23 cellular contexts compared by ENCODE assay signal in genomic region chr3:4723921-4724698, GRCh38.
DNase-seq lines count a peak whose midpoint lies in the region; ATAC-seq and TF ChIP-seq lines count a peak whose summit lies in the region.
"Had no signal": no experiment of that assay in that cellular context is flagged by ENCODE, and none has a peak within 500 bp of the region (broad histone marks: within the 10 kb centered on the region; RNA-seq: fewer than 3 reads in every experiment).

No MANE protein-coding gene starts in this region.

- peaks cover 24% of the 10 kb centered on the region for H3K36me3 Mint-ChIP-seq in activated CD4-positive, alpha-beta T cell treated with anti-CD3 and anti-CD28 coated beads, Interleukin-2, amount 10 ng/mL, durations not matched to agents 7 days and 5 days (ENCODE audit: low read depth)
- H3K36me3 Mint-ChIP-seq in T-helper 17 cell (ENCODE audit: low read depth) = peaks cover 11% of the 10 kb centered on the region

- H3K27ac ChIP-seq in dorsolateral prefrontal cortex = peak overlapping the region in 53 of 59 donors; percentile 5 to 88 (median 72)
- H3K27ac ChIP-seq in osteoblast (ENCODE audit: low read depth, low read length) = peak overlapping the region; percentile 91
- no peak overlapping the region for H3K27ac ChIP-seq in mammary epithelial cell (ENCODE audit: insufficient read depth, low read depth, low read length)
- H3K27ac ChIP-seq: prostate gland had no signal

- BruUV-seq in mammary epithelial cell (replicated peaks; lab: Mats Ljungman, UMichigan) = no TSS peak

- WGBS in mammary epithelial cell (ENCODE audit: low coverage, missing lambda C conversion rate) = 80% methylated on average over 11 of the region's 11 CpGs

- H3K4me3 ChIP-seq in dorsolateral prefrontal cortex (no peak overlapping the region), osteoblast (ENCODE audit: insufficient read depth, low read length) (no peak overlapping the region), mammary epithelial cell (replicated peaks in 1 of 3; ENCODE audit: insufficient read depth in 1 of 3, low read depth in 2 of 3, low read length in 3 of 3) (no peak overlapping the region)
- H3K4me3 ChIP-seq: prostate gland, skin epidermis had no signal

- no peaks in the 10 kb centered on the region for H3K9me3 Mint-ChIP-seq in activated CD4-positive, alpha-beta T cell treated with anti-CD3 and anti-CD28 coated beads, Interleukin-2, amount 10 ng/mL, durations not matched to agents 7 days and 5 days
- H3K9me3 Mint-ChIP-seq: nephron had no signal

- ATAC-seq in T-helper 17 cell = no peak
- ATAC-seq in HG03139 (IDR thresholded peaks at IDR 0.05; ENCODE audit: unreplicated experiment) = no peak
- ATAC-seq: PC-3 had no signal

- peaks cover 60% of the 10 kb centered on the region for H3K4me1 Mint-ChIP-seq in activated CD4-positive, alpha-beta T cell treated with anti-CD3 and anti-CD28 coated beads, Interleukin-2, amount 10 ng/mL, durations not matched to agents 7 days and 5 days
- H3K4me1 Mint-ChIP-seq in T-helper 17 cell = peaks cover 25% of the 10 kb centered on the region

- peak overlapping the region; percentile 49 for H3K4me2 ChIP-seq in osteoblast (ENCODE audit: insufficient read depth, low read length)
- no peak overlapping the region for H3K4me2 ChIP-seq in mammary epithelial cell (ENCODE audit: insufficient read depth, low read depth, low read length)

- no peaks in the 10 kb centered on the region for H3K79me2 ChIP-seq in osteoblast (ENCODE audit: insufficient read depth, low read length)
- no peaks in the 10 kb centered on the region for H3K79me2 ChIP-seq in mammary epithelial cell (ENCODE audit: insufficient read depth, low read length)

- intact Hi-C loops in dorsolateral prefrontal cortex (cut with DNase I) = loop anchor here in 1 of 2 donors (5.0 kb wide), 1 partner anchor 303 kb away; no protein-coding TSS in a partner anchor
- intact Hi-C loops in mammary epithelial cell (cut with micrococcal nuclease) = no loop called here

- no peaks in the 10 kb centered on the region for H3K27me3 ChIP-seq in dorsolateral prefrontal cortex
- no peaks in the 10 kb centered on the region for H3K27me3 ChIP-seq in osteoblast (ENCODE audit: insufficient read depth, low read length)
- no peaks in the 10 kb centered on the region for H3K27me3 ChIP-seq in mammary epithelial cell (ENCODE audit: insufficient read depth, low read length)

- H2AFZ ChIP-seq in osteoblast (ENCODE audit: low read length) = no peak overlapping the region
- no peak overlapping the region for H2AFZ ChIP-seq in mammary epithelial cell (ENCODE audit: low read depth, low read length)

- POLR2A ChIA-PET in activated CD4-positive, alpha-beta T cell treated with anti-CD3 and anti-CD28 coated beads, Interleukin-2, amount 10 ng/mL, durations not matched to agents 7 days and 5 days (lab: Charles Lee) = no interaction called here

- no peaks in the 10 kb centered on the region for H3K27me3 Mint-ChIP-seq in activated CD4-positive, alpha-beta T cell treated with anti-CD3 and anti-CD28 coated beads, Interleukin-2, amount 10 ng/mL, durations not matched to agents 7 days and 5 days
- H3K27me3 Mint-ChIP-seq in T-helper 17 cell = no peaks in the 10 kb centered on the region

- TF ChIP-seq CTCF in dorsolateral prefrontal cortex (IDR thresholded peaks at IDR 0.05 in 54 of 56, conservative IDR thresholded peaks at IDR 0.05 in 2 of 56; ENCODE audit: low read depth in 1 of 56, partially characterized antibody in 56 of 56) = no peak
- no peak for TF ChIP-seq CTCF in osteoblast (IDR thresholded peaks at IDR 0.05; ENCODE audit: extremely low read depth, low read depth, low read length)
- TF ChIP-seq CTCF in mammary epithelial cell (conservative IDR thresholded peaks at IDR 0.05 in 1 of 2, IDR thresholded peaks at IDR 0.05 in 1 of 2; ENCODE audit: extremely low read depth in 1 of 2, insufficient read depth in 1 of 2, low read depth in 1 of 2, low read length in 2 of 2) = no peak

- peak overlapping the region; percentile 51 for H3K27ac Mint-ChIP-seq in activated CD4-positive, alpha-beta T cell treated with anti-CD3 and anti-CD28 coated beads, Interleukin-2, amount 10 ng/mL, durations not matched to agents 7 days and 5 days
- H3K27ac Mint-ChIP-seq in T-helper 17 cell = no peak overlapping the region

- no peak overlapping the region for H3K9ac ChIP-seq in mammary epithelial cell (ENCODE audit: insufficient read depth, low read length)

- DNase-seq in activated CD4-positive, alpha-beta T cell treated with anti-CD3 and anti-CD28 coated beads, Interleukin-2, amount 10 ng/mL, durations not matched to agents 7 days and 5 days = no peak
- no peak for DNase-seq in activated CD4-positive, alpha-beta T cell treated with anti-CD3 and anti-CD28 coated beads for 1 hour
- DNase-seq in T-helper 17 cell = no peak
- DNase-seq in dorsolateral prefrontal cortex = no peak
- no peak for DNase-seq in osteoblast (ENCODE audit: insufficient read length, low spot score, missing footprints)
- no peak for DNase-seq in ureter (ENCODE audit: low spot score)
- no peak for DNase-seq in mammary epithelial cell
- DNase-seq: activated gamma-delta T cell; cortex of kidney; DMS 273 treated with DMSO at 0.1 percent for 48 hours; foreskin melanocyte; GDM1; HCEC 1CT; hippocampal formation; NCI-H526 treated with DMSO at 0.1 percent for 48 hours; PC-3; stimulated activated CD8-positive, alpha-beta memory T cell treated with anti-CD3 and anti-CD28 coated beads, Interleukin-4, amount 100 ng/mL, for 48 hours; substantia nigra; T-helper 9 cell had no signal

- CTCF ChIA-PET in activated CD4-positive, alpha-beta T cell treated with anti-CD3 and anti-CD28 coated beads, Interleukin-2, amount 10 ng/mL, durations not matched to agents 7 days and 5 days (lab: Charles Lee) = interaction anchor here (0.9 to 1.3 kb wide), 3 partner anchors 14 to 88 kb away, joined by 3 to 4 read pairs (median 3); no protein-coding TSS in a partner anchor
- CTCF ChIA-PET in mammary epithelial cell (lab: Charles Lee; ENCODE audit: low non-redundant PET) = no interaction called here

- no peaks in the 10 kb centered on the region for H3K9me3 ChIP-seq in T-helper 17 cell (ENCODE audit: control insufficient read depth, low read length, poor library complexity, severe bottlenecking)
- no peaks in the 10 kb centered on the region for H3K9me3 ChIP-seq in osteoblast (ENCODE audit: low read depth, low read length)
- no peaks in the 10 kb centered on the region for H3K9me3 ChIP-seq in mammary epithelial cell (replicated peaks; ENCODE audit: insufficient read depth, low read length)
- H3K9me3 ChIP-seq: prostate gland had no signal

- H4K20me1 ChIP-seq in osteoblast (ENCODE audit: insufficient read depth, low read length) = no peaks in the 10 kb centered on the region
- no peaks in the 10 kb centered on the region for H4K20me1 ChIP-seq in mammary epithelial cell (ENCODE audit: insufficient read depth, low read length)

- H3K36me3 ChIP-seq in osteoblast (ENCODE audit: insufficient read depth, low read length) (no peaks in the 10 kb centered on the region), mammary epithelial cell (ENCODE audit: insufficient read depth, low read length) (no peaks in the 10 kb centered on the region)
- H3K36me3 ChIP-seq: prostate gland had no signal

- dilution Hi-C loops in mammary epithelial cell (cut with HindIII; ENCODE audit: low sequenced_read_pairs) = no loop called here

- H3K4me3 Mint-ChIP-seq in activated CD4-positive, alpha-beta T cell treated with anti-CD3 and anti-CD28 coated beads, Interleukin-2, amount 10 ng/mL, durations not matched to agents 7 days and 5 days = no peak overlapping the region
- peak overlapping the region; percentile 15 for H3K4me3 Mint-ChIP-seq in T-helper 17 cell
- H3K4me3 Mint-ChIP-seq: nephron had no signal

- in situ Hi-C loops in mammary epithelial cell (cut with MboI; ENCODE audit: low sequenced_read_pairs in 2 of 2) = loop anchor here (5.0 to 10.0 kb wide), 3 partner anchors 253 to 311 kb away; partner anchors contain the start of gene BHLHE40 (in 1 of the 2)

- peaks cover 46% of the 10 kb centered on the region for H3K4me1 ChIP-seq in osteoblast (ENCODE audit: insufficient read depth, low read length)
- H3K4me1 ChIP-seq in mammary epithelial cell (ENCODE audit: insufficient read depth, low read length) = peaks cover 33% of the 10 kb centered on the region
